Comparison of ENCODE assay signal across 1 cellular context in genomic region chr9:127415158-127415557, GRCh38.
TF ChIP-seq lines count a peak whose summit lies in the region.

No MANE protein-coding gene starts in this region.

TF ChIP-seq in K562, 482 proteins besides CTCF, POLR2A, EP300 and RAD21:
- TF ChIP-seq C11orf30 (IDR thresholded peaks at IDR 0.05; ENCODE audit: low read depth) (peak; percentile 96), ATF2 (CRISPR knock-in tag; IDR thresholded peaks at IDR 0.05) (no peak), MAFK (IDR thresholded peaks at IDR 0.05; ENCODE audit: low read length) (peak; percentile 88), MAFG (tag; conservative IDR thresholded peaks at IDR 0.05) (peak; percentile 96), ZNF316 (IDR thresholded peaks at IDR 0.05) (peak; percentile 98), MAFF (IDR thresholded peaks at IDR 0.05; ENCODE audit: low read length) (peak; percentile 88), HDAC1 (IDR thresholded peaks at IDR 0.05) (no peak)
